In the genomic region with DNA sequence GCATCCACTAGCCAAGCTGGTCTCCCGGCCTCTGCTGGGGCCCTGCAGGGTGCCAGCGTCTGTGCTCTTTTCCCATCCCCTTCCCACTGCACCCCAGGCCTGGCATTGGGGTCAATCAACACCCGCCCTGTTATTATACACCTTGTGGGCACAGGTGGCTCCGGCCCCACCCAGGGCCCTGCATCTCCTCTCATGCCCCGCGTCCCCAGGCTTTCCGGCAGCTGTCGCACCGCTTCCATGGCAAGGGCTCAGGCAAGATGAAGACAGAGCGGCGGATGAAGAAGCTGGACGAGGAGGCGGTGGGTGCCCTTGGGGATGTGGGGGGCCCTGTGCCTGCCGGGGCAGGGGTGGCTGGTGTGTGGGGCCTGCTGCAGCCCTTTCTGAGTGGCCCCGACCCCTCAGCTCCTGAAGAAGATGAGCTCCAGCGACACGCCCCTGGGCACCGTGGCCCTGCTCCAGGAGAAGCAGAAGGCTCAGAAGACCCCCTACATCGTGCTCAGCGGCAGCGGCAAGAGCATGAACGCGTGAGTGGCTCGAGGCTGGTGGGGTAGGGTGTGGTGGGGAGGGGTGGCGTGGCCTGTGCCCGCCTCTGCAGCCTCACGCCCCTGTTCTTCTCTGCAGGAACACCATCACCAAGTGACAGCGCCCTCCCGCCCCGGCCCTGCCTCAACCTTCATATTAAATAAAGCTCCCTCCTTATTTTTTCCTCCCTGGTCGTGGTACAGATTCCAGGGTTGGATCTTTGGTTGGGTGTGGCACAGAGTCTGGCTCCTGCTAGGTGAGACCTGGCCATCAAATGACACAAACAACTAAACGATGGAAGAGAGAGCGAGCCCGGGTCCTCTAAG, we compare ENCODE assay signal across 1 cellular context.
TF ChIP-seq lines count a peak whose summit lies in the region.

No MANE protein-coding gene starts in this region.

TF ChIP-seq in K562, 482 proteins besides CTCF, POLR2A, EP300 and RAD21:
- peak; percentile 50 for TF ChIP-seq RBFOX2 (IDR thresholded peaks at IDR 0.05; ENCODE audit: low read depth, low read length)
- no peak for TF ChIP-seq FOXA3 (CRISPR knock-in tag; conservative IDR thresholded peaks at IDR 0.05 in 1 of 2, IDR thresholded peaks at IDR 0.05 in 1 of 2)
- TF ChIP-seq RBM22 (IDR thresholded peaks at IDR 0.05; ENCODE audit: low read depth, low read length, poor library complexity, severe bottlenecking): peak; percentile 53
- no peak for TF ChIP-seq ZNF124 (CRISPR knock-in tag; IDR thresholded peaks at IDR 0.05)
- TF ChIP-seq POLR2G (IDR thresholded peaks at IDR 0.05; ENCODE audit: low read depth, low read length): peak; percentile 39; the same call in 1 of the 2 replicates
- 0 out of 2 replicates have a peak, but pooled peaks have one; percentile 7 for TF ChIP-seq POLR2AphosphoS5 (IDR thresholded peaks at IDR 0.05; ENCODE audit: control insufficient read depth, insufficient read depth, low read depth, low read length)
- no peak for TF ChIP-seq XRCC3 (IDR thresholded peaks at IDR 0.05)
